18 cellular contexts compared by ENCODE assay signal in genomic region chr17:80949451-80950421, GRCh38. TPM values are rescaled to one million over a fixed set of nuclear protein-coding genes. Genes with fewer than 3 reads are reported as not detected.
DNase-seq lines count a peak whose midpoint lies in the region; ATAC-seq and TF ChIP-seq lines count a peak whose summit lies in the region.
"Had no signal": no experiment of that assay in that cellular context is flagged by ENCODE, and none has a peak within 500 bp of the region (broad histone marks: within the 10 kb centered on the region; RNA-seq: fewer than 3 reads in every experiment).

No MANE protein-coding gene starts in this region.

- H3K27ac ChIP-seq in GM23338 (ENCODE audit: low read depth) (no peak overlapping the region), RWPE1 (0 out of 2 replicates have a peak overlapping the region, but pooled peaks have one; percentile 5), left ventricle myocardium inferior (replicated peaks) (no peak overlapping the region)
- H3K27ac ChIP-seq: C4-2B, HL-60 had no signal

- TF ChIP-seq CTCF in GM23338 (conservative IDR thresholded peaks at IDR 0.05; ENCODE audit: low read depth in 2 of 2): peak in 1 of 2 experiments; percentile 48; a peak in 3 of 4 replicates
- TF ChIP-seq CTCF in RWPE1 (conservative IDR thresholded peaks at IDR 0.05; ENCODE audit: low read depth): no peak
- TF ChIP-seq CTCF in left ventricle myocardium inferior (IDR thresholded peaks at IDR 0.05; ENCODE audit: borderline replicate concordance): peak; percentile 32

- H3K9me3 ChIP-seq in left ventricle myocardium inferior (replicated peaks): peaks cover 3% of the 10 kb centered on the region

- H3K4me3 ChIP-seq in GM23338 (no peak overlapping the region), left ventricle myocardium inferior (no peak overlapping the region)

- H3K4me3 Mint-ChIP-seq in GM23338: no peak overlapping the region; the same call in 2 of the 3 replicates
- H3K4me3 Mint-ChIP-seq: activated naive CD8-positive, alpha-beta T cell; effector memory CD8-positive, alpha-beta T cell had no signal

- no peaks in the 10 kb centered on the region for H3K9me3 Mint-ChIP-seq in GM23338
- H3K9me3 Mint-ChIP-seq: effector memory CD8-positive, alpha-beta T cell; stimulated activated naive CD8-positive, alpha-beta T cell treated with anti-CD3 and anti-CD28 coated beads, Interleukin-15, amount 100 ng/mL, for 72 hours had no signal

- H3K9me2 ChIP-seq in GM23338 (ENCODE audit: insufficient read depth): no peaks in the 10 kb centered on the region

- H3K27me3 ChIP-seq in GM23338 (ENCODE audit: insufficient read depth): no peaks in the 10 kb centered on the region
- no peaks in the 10 kb centered on the region for H3K27me3 ChIP-seq in left ventricle myocardium inferior (ENCODE audit: low read depth)

- no peak overlapping the region for H3K27ac Mint-ChIP-seq in GM23338
- H3K27ac Mint-ChIP-seq: activated naive CD8-positive, alpha-beta T cell; effector memory CD8-positive, alpha-beta T cell had no signal

- H3K4me1 ChIP-seq in GM23338 (ENCODE audit: insufficient read depth): no peaks in the 10 kb centered on the region
- peaks cover 10% of the 10 kb centered on the region for H3K4me1 ChIP-seq in left ventricle myocardium inferior

- no peak overlapping the region for H2AFZ ChIP-seq in GM23338

- H4K20me1 ChIP-seq in GM23338 (replicated peaks; ENCODE audit: insufficient read depth): no peaks in the 10 kb centered on the region

- H3K4me2 ChIP-seq in GM23338: no peak overlapping the region

- H3K36me3 ChIP-seq in GM23338 (ENCODE audit: insufficient read depth) (peaks cover 3% of the 10 kb centered on the region; the same call in 1 of the 2 replicates), left ventricle myocardium inferior (peaks cover 51% of the 10 kb centered on the region)

- DNase-seq in GM23338 (ENCODE audit: low spot score) (peak; percentile 65), RWPE1 (ENCODE audit: low spot score) (no peak), left ventricle myocardium inferior (no peak), sciatic nerve (ENCODE audit: low spot score) (peak; percentile 48), NCI-H345 (lab: John Stamatoyannopoulos, UW) (no peak)
- DNase-seq: activated CD8-positive, alpha-beta memory T cell treated with anti-CD3 and anti-CD28 coated beads, Interleukin-2, amount 50 U/mL, for 4 hours; effector memory CD8-positive, alpha-beta T cell; Karpas-422; midbrain; NCI-H446 treated with DMSO at 0.1 percent for 48 hours; occipital lobe; stimulated activated CD4-positive, alpha-beta T cell treated with anti-CD3 and anti-CD28 coated beads, Interleukin-12 subunit alpha, Interleukin-12 subunit beta, amount 100 ng/mL, for 4 hours; stimulated activated naive CD8-positive, alpha-beta T cell treated with anti-CD3 and anti-CD28 coated beads, Interleukin-15, amount 100 ng/mL, for 72 hours had no signal

- CTCF ChIA-PET in RWPE1 (lab: Yijun Ruan, JAX): no interaction called here

- no peaks in the 10 kb centered on the region for H3K4me1 Mint-ChIP-seq in GM23338

- peaks cover 13% of the 10 kb centered on the region for H3K27me3 Mint-ChIP-seq in GM23338 (ENCODE audit: insufficient read depth, low read depth, poor library complexity)
- H3K27me3 Mint-ChIP-seq: activated naive CD8-positive, alpha-beta T cell; effector memory CD8-positive, alpha-beta T cell; stimulated activated naive CD8-positive, alpha-beta T cell treated with anti-CD3 and anti-CD28 coated beads, Interleukin-15, amount 100 ng/mL, for 72 hours had no signal

- no peaks in the 10 kb centered on the region for H3K79me2 ChIP-seq in GM23338 (replicated peaks; ENCODE audit: insufficient read depth)

- H3F3A ChIP-seq in GM23338 (replicated peaks; ENCODE audit: low read depth): no peaks in the 10 kb centered on the region

- intact Hi-C loops in left ventricle myocardium inferior (cut with micrococcal nuclease) (no loop called here), sciatic nerve (cut with DNase I) (no loop called here)

- peak; percentile 90 for ATAC-seq in GM23338
- ATAC-seq in sciatic nerve: no peak
- ATAC-seq in HG03354 (IDR thresholded peaks at IDR 0.05; ENCODE audit: poor library complexity, severe bottlenecking, unreplicated experiment): no peak
- no peak for ATAC-seq in GM18909 (IDR thresholded peaks at IDR 0.05; ENCODE audit: poor library complexity, unreplicated experiment)
- ATAC-seq: effector memory CD8-positive, alpha-beta T cell; stimulated activated naive CD8-positive, alpha-beta T cell treated with anti-CD3 and anti-CD28 coated beads, Interleukin-15, amount 100 ng/mL, for 72 hours had no signal

- POLR2A ChIA-PET in RWPE1 (lab: Yijun Ruan, JAX; ENCODE audit: low non-redundant PET): no interaction called here

- peaks cover 18% of the 10 kb centered on the region for H3K36me3 Mint-ChIP-seq in GM23338 (ENCODE audit: low read depth)

TF ChIP-seq in GM23338, 12 proteins besides CTCF, POLR2A, EP300 and RAD21:
- TF ChIP-seq STAT1 (IDR thresholded peaks at IDR 0.05; ENCODE audit: unreplicated experiment) (no peak), EZH2phosphoT487 (IDR thresholded peaks at IDR 0.05; ENCODE audit: unreplicated experiment) (no peak), ZNF462 (CRISPR knock-in tag; IDR thresholded peaks at IDR 0.05) (no peak)

RNA-seq across cellular contexts. Expression of gene CHMP6, which starts 41.9 kb away (rescaled TPM):
- total RNA-seq in GM23338 (2014; rRNA removed; shearing (Covaris generic)): 8.2 and 12.3 TPM in 2 replicates
- 13.2 and 14.0 TPM in 2 replicates for polyA plus RNA-seq in GM23338 (2016; fragmentation: Nextera tagmentation; extraction: Ambion mirVana)
- total RNA-seq in left ventricle myocardium inferior: 15.9 TPM
- 26.8 TPM for total RNA-seq in sciatic nerve

Comparison
In these comparisons a context has a peak if more than half of its experiments do, and no peak if none do; other contexts are left out.
1. DNase-seq: peak in GM23338 (single experiment) and sciatic nerve (single experiment); none in RWPE1 (single experiment), left ventricle myocardium inferior (single experiment) and NCI-H345 (single experiment).